1 cellular context compared by ENCODE assay signal in the genomic region with DNA sequence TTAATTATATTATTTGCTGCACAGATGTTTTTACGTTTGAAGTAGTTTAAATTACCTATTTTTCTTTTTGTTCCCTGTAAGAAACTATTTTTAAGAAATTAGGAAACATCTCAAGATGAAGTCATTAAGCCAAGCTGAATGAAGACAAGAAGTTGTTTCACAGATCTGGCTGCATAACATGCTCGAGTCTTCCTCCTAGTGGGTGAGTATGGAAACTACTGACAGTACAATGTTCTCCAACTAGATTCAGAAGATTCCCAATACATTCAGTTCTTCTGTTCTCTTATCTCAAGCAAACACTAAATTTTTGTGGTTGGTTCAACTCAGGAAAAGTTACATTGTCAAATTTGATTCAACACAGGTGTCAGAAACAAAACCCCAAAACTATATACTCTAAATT.
TF ChIP-seq lines count a peak whose summit lies in the region.

No MANE protein-coding gene starts in this region.

TF ChIP-seq in H1, 55 proteins besides CTCF, POLR2A, EP300 and RAD21 (continued from another document):
- TF ChIP-seq TEAD4 (IDR thresholded peaks at IDR 0.05; ENCODE audit: low read depth, low read length) = no peak
- TF ChIP-seq CBX8 (IDR thresholded peaks at IDR 0.05; ENCODE audit: borderline replicate concordance, low read depth, low read length) = no peak
- no peak for TF ChIP-seq CBX5 (IDR thresholded peaks at IDR 0.05; ENCODE audit: low read depth, low read length)
- no peak for TF ChIP-seq SP2 (IDR thresholded peaks at IDR 0.05; ENCODE audit: low read length)
- TF ChIP-seq RBBP5 (IDR thresholded peaks at IDR 0.05; ENCODE audit: borderline replicate concordance, low read depth, low read length) = no peak
- TF ChIP-seq YY1 (IDR thresholded peaks at IDR 0.05; ENCODE audit: low read depth, low read length) = no peak
